Comparison of ENCODE assay signal across 26 cellular contexts in the genomic region with DNA sequence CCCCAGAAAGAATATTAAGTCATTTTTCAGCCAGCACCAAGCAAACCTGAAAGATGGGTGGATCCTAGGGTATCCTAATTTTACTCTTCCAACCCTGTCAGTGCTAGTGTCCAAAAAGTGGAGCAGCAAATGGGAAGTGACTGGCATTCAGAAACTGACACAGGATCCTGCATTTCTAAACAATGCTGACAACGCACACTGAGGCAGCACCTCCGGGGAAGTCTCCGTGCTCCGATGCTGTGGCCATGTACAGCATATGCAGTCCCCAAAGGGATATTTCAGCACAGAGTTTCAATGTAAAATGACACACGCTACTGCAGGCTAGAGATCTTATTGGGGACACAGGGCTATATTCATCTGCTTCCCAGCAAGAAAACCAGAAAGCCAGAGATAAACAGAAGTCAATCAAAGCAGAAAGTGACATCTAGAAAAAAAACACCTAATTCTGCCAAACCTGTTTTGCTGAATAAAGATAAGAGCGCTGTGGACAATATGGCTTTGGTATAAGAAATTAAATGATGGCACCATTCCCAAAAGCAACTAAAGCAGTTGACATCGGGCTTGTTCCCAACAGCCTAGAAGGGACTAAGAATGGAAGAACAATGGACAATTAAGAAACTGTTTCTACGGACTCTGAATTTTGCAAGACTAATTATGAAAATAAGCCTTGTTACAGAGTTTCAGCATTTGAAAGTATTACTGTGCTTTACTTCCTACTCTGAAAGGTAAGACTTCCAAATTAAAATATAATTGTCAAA. TPM values are rescaled to one million over a fixed set of nuclear protein-coding genes. Genes with fewer than 3 reads are reported as not detected.
DNase-seq lines count a peak whose midpoint lies in the region; ATAC-seq and TF ChIP-seq lines count a peak whose summit lies in the region.
"Had no signal": no experiment of that assay in that cellular context is flagged by ENCODE, and none has a peak within 500 bp of the region (broad histone marks: within the 10 kb centered on the region; RNA-seq: fewer than 3 reads in every experiment).

No MANE protein-coding gene starts in this region.

- no peak for TF ChIP-seq CTCF in OCI-LY7 (conservative IDR thresholded peaks at IDR 0.05; ENCODE audit: low read length)
- no peak for TF ChIP-seq CTCF in fibroblast of lung (conservative IDR thresholded peaks at IDR 0.05 in 1 of 2, IDR thresholded peaks at IDR 0.05 in 1 of 2; ENCODE audit: low read depth in 1 of 2, low read length in 2 of 2)

- BruUV-seq in OCI-LY7 (replicated peaks; lab: Mats Ljungman, UMichigan), result no TSS peak

- peak overlapping the region; percentile 9; the same call in 1 of the 2 replicates for H3K4me2 ChIP-seq in OCI-LY7 (ENCODE audit: low read length)
- peak overlapping the region; percentile 9 for H3K4me2 ChIP-seq in fibroblast of lung (ENCODE audit: extremely low read depth, insufficient read depth, low read length)

- CTCF ChIA-PET in OCI-LY7 (lab: Charles Lee; ENCODE audit: unreplicated experiment), result no interaction called here

- POLR2A ChIA-PET in OCI-LY7 (lab: Charles Lee), result interaction anchor here (0.7 kb wide), 1 partner anchor 10 kb away, joined by 3 read pairs; no protein-coding TSS in a partner anchor

- H3K27ac ChIP-seq in OCI-LY7 (ENCODE audit: low read depth, low read length, poor library complexity, severe bottlenecking) (no peak overlapping the region), fibroblast of lung (ENCODE audit: insufficient read depth, low read length) (no peak overlapping the region)
- H3K27ac ChIP-seq: C4-2B, gastroesophageal sphincter, SJSA1, upper lobe of right lung had no signal

- no peak overlapping the region for H3K9ac ChIP-seq in fibroblast of lung (ENCODE audit: insufficient read depth, low read length)

- H4K20me1 ChIP-seq in OCI-LY7 (ENCODE audit: insufficient read depth, low read length), result peaks cover 17% of the 10 kb centered on the region; the same call in 1 of the 2 replicates
- H4K20me1 ChIP-seq in fibroblast of lung (ENCODE audit: control insufficient read depth, extremely low read depth, insufficient read depth, low read length), result no peaks in the 10 kb centered on the region

- peaks cover 28% of the 10 kb centered on the region for H3K36me3 ChIP-seq in OCI-LY7 (ENCODE audit: insufficient read depth, low read length)
- H3K36me3 ChIP-seq in fibroblast of lung (ENCODE audit: control insufficient read depth, insufficient read depth, low read length), result no peaks in the 10 kb centered on the region
- H3K36me3 ChIP-seq: gastroesophageal sphincter, upper lobe of right lung had no signal

- no peak for ATAC-seq in stimulated activated naive CD8-positive, alpha-beta T cell treated with anti-CD3 and anti-CD28 coated beads, Interleukin-15, Interleukin-2, amounts not matched to agents 100 U/mL and 50 U/mL, for 24 hours
- no peak for ATAC-seq in GM19397 (IDR thresholded peaks at IDR 0.05; ENCODE audit: unreplicated experiment)
- ATAC-seq: gastroesophageal sphincter, GM12878, left lobe of liver, upper lobe of right lung had no signal

- H3K79me2 ChIP-seq in OCI-LY7 (ENCODE audit: insufficient read depth, low read depth, low read length), result peaks cover 46% of the 10 kb centered on the region
- H3K79me2 ChIP-seq in fibroblast of lung (ENCODE audit: control insufficient read depth, insufficient read depth, low read length), result peaks cover 5% of the 10 kb centered on the region

- H2AFZ ChIP-seq in OCI-LY7 (ENCODE audit: low read length), result no peak overlapping the region
- no peak overlapping the region for H2AFZ ChIP-seq in fibroblast of lung (ENCODE audit: low read length)

- intact Hi-C loops in OCI-LY7 (cut with micrococcal nuclease; ENCODE audit: unreplicated experiment), result no loop called here

- H3K27me3 ChIP-seq in fibroblast of lung (ENCODE audit: control insufficient read depth, insufficient read depth, low read length), result no peaks in the 10 kb centered on the region
- H3K27me3 ChIP-seq: gastroesophageal sphincter, SJSA1, spleen, upper lobe of right lung had no signal

- H3K9me3 ChIP-seq in OCI-LY7 (ENCODE audit: low read length) (no peaks in the 10 kb centered on the region), fibroblast of lung (ENCODE audit: control insufficient read depth, insufficient read depth, low read depth, low read length) (no peaks in the 10 kb centered on the region)
- H3K9me3 ChIP-seq: gastroesophageal sphincter, SJSA1, spleen, upper lobe of right lung had no signal

- H3K4me1 ChIP-seq in OCI-LY7 (ENCODE audit: insufficient read depth, low read length, poor library complexity, severe bottlenecking), result peaks cover 58% of the 10 kb centered on the region
- H3K4me1 ChIP-seq in fibroblast of lung (ENCODE audit: control insufficient read depth, extremely low read depth, insufficient read depth, low read length), result no peaks in the 10 kb centered on the region
- H3K4me1 ChIP-seq: SJSA1 had no signal

- H3K4me3 ChIP-seq in OCI-LY7 (ENCODE audit: low read depth, low read length, poor library complexity, severe bottlenecking), result no peak overlapping the region
- H3K4me3 ChIP-seq in fibroblast of lung (replicated peaks in 1 of 4; ENCODE audit: control extremely low read depth in 1 of 4, insufficient read depth in 1 of 4, low read depth in 3 of 4, low read length in 4 of 4), result no peak overlapping the region
- H3K4me3 ChIP-seq: gastroesophageal sphincter, GM12878, SJSA1, spleen, upper lobe of right lung had no signal

- no peaks in the 10 kb centered on the region for H3K9me2 ChIP-seq in OCI-LY7 (ENCODE audit: insufficient read depth, low read length)

- peak; percentile 41 for DNase-seq in CD1c-positive myeloid dendritic cell (ENCODE audit: extremely low spot score)
- no peak for DNase-seq in OCI-LY7 (ENCODE audit: low spot score)
- no peak for DNase-seq in fibroblast of lung (ENCODE audit: low read depth in 2 of 2)
- peak; percentile 63 for DNase-seq in putamen (ENCODE audit: low spot score)
- no peak for DNase-seq in stimulated activated naive CD8-positive, alpha-beta T cell treated with anti-CD3 and anti-CD28 coated beads, Interleukin-15, Interleukin-2, amounts not matched to agents 100 U/mL and 50 U/mL, for 24 hours
- DNase-seq in activated CD4-positive, CD25-positive, alpha-beta regulatory T cell (lab: John Stamatoyannopoulos, UW), result no peak
- DNase-seq in DMS79 (lab: John Stamatoyannopoulos, UW), result no peak
- DNase-seq: activated CD4-positive, alpha-beta T cell treated with anti-CD3 and anti-CD28 coated beads for 48 hours; activated CD8-positive, alpha-beta memory T cell treated with anti-CD3 and anti-CD28 coated beads for 24 hours; activated effector memory CD4-positive, alpha-beta T cell treated with anti-CD3 and anti-CD28 coated beads, Interleukin-2, amount 50 U/mL, for 16 hours; activated naive CD8-positive, alpha-beta T cell treated with anti-CD3 and anti-CD28 coated beads for 36 hours; central memory CD4-positive, alpha-beta T cell; dermis blood vessel endothelial cell; immature natural killer cell; NCI-H2171 treated with DMSO at 0.1 percent for 48 hours; NCI-H526; RPMI8226; spleen; stimulated activated CD4-positive, alpha-beta T cell treated with anti-CD3 and anti-CD28 coated beads, Interleukin-2, amount 100 ng/mL, for 48 hours; upper lobe of right lung had no signal

RNA-seq across cellular contexts. Expression of a gene that starts 17.2 kb away (rescaled TPM):
- 22.7 and 36.3 TPM in 2 replicates for total RNA-seq in OCI-LY7 (2014; rRNA removed; shearing (Covaris generic))
- total RNA-seq in OCI-LY7 (2022), result 42.1 and 50.0 TPM in 2 replicates
- total RNA-seq in fibroblast of lung, result 12.3 and 21.8 TPM in 2 replicates
- 9.3 and 13.9 TPM in 2 replicates for polyA plus RNA-seq in fibroblast of lung
- polyA plus RNA-seq in fibroblast of lung (2012), result 8.3 and 9.9 TPM in 2 replicates
- polyA minus RNA-seq in fibroblast of lung (ENCODE audit: low replicate concordance), result 46.8 and 86.3 TPM in 2 replicates

Comparison
In these comparisons a context has a peak if more than half of its experiments do, and no peak if none do; other contexts are left out.
1. DNase-seq: peak in CD1c-positive myeloid dendritic cell (single experiment) and putamen (single experiment); none in OCI-LY7 (single experiment), fibroblast of lung (0 of 2), stimulated activated naive CD8-positive, alpha-beta T cell treated with anti-CD3 and anti-CD28 coated beads, Interleukin-15, Interleukin-2, amounts not matched to agents 100 U/mL and 50 U/mL, for 24 hours (single experiment), activated CD4-positive, CD25-positive, alpha-beta regulatory T cell (0 of 4) and DMS79 (single experiment).